15 cellular contexts compared by ENCODE assay signal in genomic region chr2:43905871-43906270, GRCh38.
"Had no signal": no experiment of that assay in that cellular context is flagged by ENCODE, and none has a peak within 500 bp of the region (broad histone marks: within the 10 kb centered on the region; RNA-seq: fewer than 3 reads in every experiment).

No MANE protein-coding gene starts in this region.

- H3K27ac Mint-ChIP-seq: activated naive CD4-positive, alpha-beta T cell treated with anti-CD3 and anti-CD28 coated beads, Interleukin-2, amount 50 U/mL, for 24 hours; stimulated activated naive B cell treated with anti-CD40 and anti-IgM and Interleukin-4, amounts not matched to agents 10 μg/mL and 1 μg/mL and 100 μg/mL, for 72 hours had no signal

- H3K9me3 ChIP-seq: esophagus muscularis mucosa, heart left ventricle, tibial nerve, uterus had no signal

- H3K4me1 ChIP-seq: esophagus muscularis mucosa, heart left ventricle, parathyroid adenoma, tibial nerve, uterus had no signal

- H3K79me2 ChIP-seq: parathyroid adenoma had no signal

- H3K27me3 Mint-ChIP-seq: activated naive CD4-positive, alpha-beta T cell treated with anti-CD3 and anti-CD28 coated beads, Interleukin-2, amount 50 U/mL, for 24 hours; stimulated activated naive B cell treated with anti-CD40 and anti-IgM and Interleukin-4, amounts not matched to agents 10 μg/mL and 1 μg/mL and 100 μg/mL, for 72 hours had no signal

- H3K9ac ChIP-seq: parathyroid adenoma had no signal

- H3K27me3 ChIP-seq: esophagus muscularis mucosa, heart left ventricle, tibial nerve, uterus had no signal

- H3K4me3 ChIP-seq: esophagus muscularis mucosa, heart left ventricle, lung, tibial nerve, uterus had no signal

- H3K4me3 Mint-ChIP-seq: activated naive CD4-positive, alpha-beta T cell treated with anti-CD3 and anti-CD28 coated beads, Interleukin-2, amount 50 U/mL, for 24 hours; stimulated activated naive B cell treated with anti-CD40 and anti-IgM and Interleukin-4, amounts not matched to agents 10 μg/mL and 1 μg/mL and 100 μg/mL, for 72 hours had no signal

- H3K9me3 Mint-ChIP-seq: activated naive CD4-positive, alpha-beta T cell treated with anti-CD3 and anti-CD28 coated beads, Interleukin-2, amount 50 U/mL, for 24 hours; stimulated activated naive B cell treated with anti-CD40 and anti-IgM and Interleukin-4, amounts not matched to agents 10 μg/mL and 1 μg/mL and 100 μg/mL, for 72 hours had no signal

- DNase-seq: activated CD4-positive, alpha-beta T cell treated with anti-CD3 and anti-CD28 coated beads, Interleukin-2, amount 50 U/mL, for 4 hours; activated CD4-positive, CD25-positive, alpha-beta regulatory T cell treated with anti-CD3 and anti-CD28 coated beads, Interleukin-2, amount 50 U/mL, for 72 hours; activated effector memory CD4-positive, alpha-beta T cell treated with anti-CD3 and anti-CD28 coated beads, Interleukin-2, amount 50 U/mL, for 16 hours; amniotic stem cell; foreskin fibroblast; heart left ventricle; left colon; stimulated activated naive B cell treated with anti-CD40 and anti-IgM and Interleukin-4, amounts not matched to agents 10 μg/mL and 1 μg/mL and 100 μg/mL, for 72 hours; substantia nigra; uterus had no signal

- H2AFZ ChIP-seq: parathyroid adenoma had no signal

- ATAC-seq: heart left ventricle; left colon; stimulated activated naive B cell treated with anti-CD40 and anti-IgM and Interleukin-4, amounts not matched to agents 10 μg/mL and 1 μg/mL and 100 μg/mL, for 72 hours had no signal

- H3K36me3 ChIP-seq: uterus had no signal

- H3K27ac ChIP-seq: esophagus muscularis mucosa, heart left ventricle, parathyroid adenoma, uterus had no signal
